9 cellular contexts compared by ENCODE assay signal in genomic region chr9:135282001-135282731, GRCh38.
DNase-seq lines count a peak whose midpoint lies in the region; ATAC-seq, FAIRE-seq and TF ChIP-seq lines count a peak whose summit lies in the region.
"Had no signal": no experiment of that assay in that cellular context is flagged by ENCODE, and none has a peak within 500 bp of the region (broad histone marks: within the 10 kb centered on the region; RNA-seq: fewer than 3 reads in every experiment).

No MANE protein-coding gene starts in this region.

- H3K79me2 ChIP-seq in keratinocyte (ENCODE audit: control insufficient read depth, insufficient read depth, low read length), result no peaks in the 10 kb centered on the region

- H3K36me3 ChIP-seq in BLaER1 (no peaks in the 10 kb centered on the region), keratinocyte (ENCODE audit: control insufficient read depth in 2 of 2, extremely low read depth in 1 of 2, insufficient read depth in 2 of 2, low read length in 2 of 2) (no peaks in the 10 kb centered on the region)

- no peak overlapping the region for H2AFZ ChIP-seq in keratinocyte (ENCODE audit: control insufficient read depth, low read length)

- H3K9me3 ChIP-seq in BLaER1 (no peaks in the 10 kb centered on the region), keratinocyte (ENCODE audit: control insufficient read depth, low read depth, low read length) (peaks cover 3% of the 10 kb centered on the region)

- no peaks in the 10 kb centered on the region for H3K27me3 ChIP-seq in BLaER1
- peaks cover 13% of the 10 kb centered on the region for H3K27me3 ChIP-seq in keratinocyte (ENCODE audit: control insufficient read depth, extremely low read depth, insufficient read depth, low read length)

- no peak for ATAC-seq in GM19397 (IDR thresholded peaks at IDR 0.05; ENCODE audit: unreplicated experiment)

- H3K4me2 ChIP-seq in BLaER1, result peak overlapping the region; percentile 96
- H3K4me2 ChIP-seq in keratinocyte (ENCODE audit: control insufficient read depth, extremely low read depth, insufficient read depth, low read depth, low read length), result no peak overlapping the region

- no peaks in the 10 kb centered on the region for H3K9me1 ChIP-seq in keratinocyte (ENCODE audit: control insufficient read depth, extremely low read depth, insufficient read depth, low read length)

- DNase-seq in LoVo (ENCODE audit: low spot score) (peak; percentile 59), SW480 (ENCODE audit: low spot score) (peak; percentile 83), keratinocyte (ENCODE audit: low read depth, low spot score) (peak; percentile 5), T-helper 2 cell (no peak), HuH-7 (ENCODE audit: low spot score) (no peak)
- no peak for DNase-seq in effector CD8-positive, alpha-beta T cell (lab: John Stamatoyannopoulos, UW)
- DNase-seq: activated B cell treated with CpG ODN at 0.5 μM for 24 hours had no signal

- H3K4me1 ChIP-seq in BLaER1, result peaks cover 98% of the 10 kb centered on the region
- no peaks in the 10 kb centered on the region for H3K4me1 ChIP-seq in keratinocyte (ENCODE audit: control insufficient read depth, extremely low read depth, insufficient read depth, low read length)

- TF ChIP-seq CTCF in keratinocyte (optimal IDR thresholded peaks at IDR 0.05 in 1 of 3, IDR thresholded peaks at IDR 0.05 in 1 of 3, conservative IDR thresholded peaks at IDR 0.05 in 1 of 3; ENCODE audit: extremely low read depth in 1 of 3, insufficient read depth in 2 of 3, low read length in 3 of 3), result no peak

- H3K27ac ChIP-seq in BLaER1 (peak overlapping the region; percentile 87), keratinocyte (ENCODE audit: control insufficient read depth, insufficient read depth, low read length) (no peak overlapping the region)

- H3K9ac ChIP-seq in BLaER1 (peak overlapping the region; percentile 67; the same call in 1 of the 2 replicates), keratinocyte (ENCODE audit: control insufficient read depth, extremely low read depth, insufficient read depth, low read length) (no peak overlapping the region)

- H4K20me1 ChIP-seq in BLaER1 (no peaks in the 10 kb centered on the region), keratinocyte (ENCODE audit: control insufficient read depth, extremely low read depth, insufficient read depth, low read length) (peaks cover 3% of the 10 kb centered on the region)

- dilution Hi-C loops in keratinocyte (cut with MboI; ENCODE audit: extremely low pct_ligation_motif_present, low sequenced_read_pairs), result no loop called here

- FAIRE-seq in keratinocyte (lab: Jason Lieb, UNC), result peak; percentile 43

- H3K4me3 ChIP-seq in BLaER1 (peak overlapping the region; percentile 22; the same call in 1 of the 2 replicates), keratinocyte (ENCODE audit: control insufficient read depth in 2 of 3, extremely low read depth in 1 of 3, insufficient read depth in 2 of 3, low read depth in 1 of 3, low read length in 3 of 3) (no peak overlapping the region)

Comparison
In these comparisons a context has a peak if more than half of its experiments do, and no peak if none do; other contexts are left out.
1. DNase-seq: peak in LoVo (single experiment), SW480 (single experiment) and keratinocyte (single experiment); none in T-helper 2 cell (0 of 5), HuH-7 (single experiment) and effector CD8-positive, alpha-beta T cell (single experiment).